ENCODE assay signal across 19 cellular contexts in the genomic region with DNA sequence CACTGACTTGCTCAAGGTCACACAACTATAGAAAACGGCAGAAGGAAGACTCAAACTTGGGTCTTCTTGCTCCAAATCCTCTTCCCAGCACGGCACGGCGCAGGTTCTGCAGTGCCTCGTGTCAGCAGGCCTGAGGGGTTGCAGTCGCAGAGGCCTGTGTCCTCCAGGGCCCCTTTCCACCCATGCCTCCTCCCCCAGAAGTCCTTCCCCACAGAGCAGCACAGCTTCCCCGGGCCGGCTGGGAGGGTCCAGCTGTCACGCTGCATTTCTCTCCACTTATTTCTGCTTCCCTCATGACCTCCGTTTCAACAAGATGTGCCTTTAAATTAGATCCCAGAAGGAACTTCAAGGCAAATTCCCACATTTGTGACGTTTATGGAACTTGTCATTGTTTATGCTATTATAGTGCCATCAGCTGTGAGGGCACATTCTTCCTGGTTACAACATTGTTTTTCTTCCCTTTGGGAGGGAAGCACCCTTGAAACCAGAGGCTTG.
DNase-seq lines count a peak whose midpoint lies in the region; ATAC-seq, FAIRE-seq and TF ChIP-seq lines count a peak whose summit lies in the region.
"Had no signal": no experiment of that assay in that cellular context is flagged by ENCODE, and none has a peak within 500 bp of the region (broad histone marks: within the 10 kb centered on the region; RNA-seq: fewer than 3 reads in every experiment).

No MANE protein-coding gene starts in this region.

- TF ChIP-seq CTCF in RWPE2 (IDR thresholded peaks at IDR 0.05; ENCODE audit: poor library complexity, severe bottlenecking) (no peak), left lung (IDR thresholded peaks at IDR 0.05) (no peak), BE2C (IDR thresholded peaks at IDR 0.05; ENCODE audit: low read depth, low read length) (no peak)

- ATAC-seq in RWPE2 (ENCODE audit: low read depth) (no peak), left lung (peak; percentile 47), sciatic nerve (no peak), GM18867 (IDR thresholded peaks at IDR 0.05; ENCODE audit: unreplicated experiment) (no peak), GM21737 (IDR thresholded peaks at IDR 0.05; ENCODE audit: unreplicated experiment) (no peak)
- ATAC-seq: HCT116; natural killer cell; stimulated activated effector memory CD8-positive, alpha-beta T cell treated with anti-CD3 and anti-CD28 coated beads, Interleukin-12 subunit alpha, Interleukin-12 subunit beta, amount 100 ng/mL, for 72 hours had no signal

- H3K4me1 ChIP-seq in RWPE2 (ENCODE audit: insufficient read depth, poor library complexity, severe bottlenecking) (no peaks in the 10 kb centered on the region), left lung (peaks cover 5 to 18% of the 10 kb centered on the region in 2 donors), BE2C (peaks cover 2% of the 10 kb centered on the region)
- H3K4me1 ChIP-seq: SJSA1 had no signal

- H3K27me3 ChIP-seq in RWPE2 (ENCODE audit: insufficient read depth, poor library complexity, severe bottlenecking) (peaks cover 16% of the 10 kb centered on the region), left lung (no peaks in the 10 kb centered on the region), BE2C (no peaks in the 10 kb centered on the region)

- intact Hi-C loops in left lung (cut with DNase I) (no loop called here), sciatic nerve (cut with DNase I) (no loop called here)

- H3K9me3 ChIP-seq in RWPE2 (ENCODE audit: severe bottlenecking) (no peaks in the 10 kb centered on the region), left lung (no peaks in the 10 kb centered on the region), BE2C (no peaks in the 10 kb centered on the region)
- H3K9me3 ChIP-seq: MG63, SJSA1, thoracic aorta had no signal

- no peaks in the 10 kb centered on the region for H3K36me3 ChIP-seq in RWPE2 (ENCODE audit: low read depth)
- H3K36me3 ChIP-seq in left lung = no peaks in the 10 kb centered on the region
- no peaks in the 10 kb centered on the region for H3K36me3 ChIP-seq in BE2C
- H3K36me3 ChIP-seq: MG63, SJSA1, thoracic aorta had no signal

- peak; percentile 50 for FAIRE-seq in GM18507 (lab: Jason Lieb, UNC)

- H3K4me3 ChIP-seq in RWPE2 (ENCODE audit: severe bottlenecking) = no peak overlapping the region
- no peak overlapping the region for H3K4me3 ChIP-seq in left lung
- no peak overlapping the region for H3K4me3 ChIP-seq in BE2C (ENCODE audit: low read depth, low read length)
- H3K4me3 ChIP-seq: MG63, SJSA1, thoracic aorta had no signal

- H3K27ac ChIP-seq in RWPE2 (ENCODE audit: poor library complexity, severe bottlenecking) (no peak overlapping the region), left lung (peak overlapping the region in 1 of 2 donors; percentile 28)
- H3K27ac ChIP-seq: SJSA1, thoracic aorta had no signal

- DNase-seq in GM18507 (ENCODE audit: extremely low spot score, insufficient read length, low read depth) = no peak
- peak; percentile 55 for DNase-seq in RWPE2 (ENCODE audit: low spot score)
- peak in 1 of 2 donors; percentile 66 for DNase-seq in left lung
- peak; percentile 48 for DNase-seq in sciatic nerve (ENCODE audit: low spot score)
- DNase-seq in BE2C = no peak
- DNase-seq: activated CD4-positive, alpha-beta memory T cell treated with anti-CD3 and anti-CD28 coated beads, Interleukin-2, amount 10 ng/mL, durations not matched to agents 7 days and 5 days; activated CD4-positive, CD25-positive, alpha-beta regulatory T cell; activated naive CD4-positive, alpha-beta T cell; head of caudate nucleus; MG63; natural killer cell; NCI-H146; NCI-H748 treated with DMSO at 0.1 percent for 48 hours had no signal

Comparison
In these comparisons a context has a peak if more than half of its experiments do, and no peak if none do; other contexts are left out.
1. DNase-seq: peak in RWPE2 (single experiment) and sciatic nerve (single experiment); none in GM18507 (single experiment) and BE2C (single experiment).